Comparison of ENCODE assay signal across 7 cellular contexts in the genomic region with DNA sequence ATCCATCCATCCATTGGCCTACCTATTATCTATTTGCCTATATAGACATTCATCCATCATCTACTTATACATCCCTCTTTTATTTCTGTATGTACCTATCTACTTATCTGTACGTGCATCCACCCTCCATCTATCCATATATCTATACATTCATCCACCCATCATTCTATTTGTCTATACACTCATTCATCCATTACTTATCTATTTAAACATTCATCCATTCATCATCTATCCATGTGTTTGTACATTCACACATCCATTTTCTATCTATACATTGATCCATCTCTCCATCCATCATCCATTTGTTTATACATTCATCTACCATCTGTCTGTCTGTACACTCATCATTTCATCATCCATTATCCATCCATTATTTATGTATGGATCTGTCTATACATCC.
"Had no signal": no experiment of that assay in that cellular context is flagged by ENCODE, and none has a peak within 500 bp of the region (broad histone marks: within the 10 kb centered on the region; RNA-seq: fewer than 3 reads in every experiment).

No MANE protein-coding gene starts in this region.

- H3K27ac ChIP-seq: HL-60 had no signal

- FAIRE-seq: HTR-8/SVneo, K562 had no signal

- H3K4me1 Mint-ChIP-seq: IgD-negative memory B cell had no signal

- ATAC-seq: K562 had no signal

- H3K4me3 ChIP-seq: K562 had no signal

- H3K27me3 Mint-ChIP-seq: IgD-negative memory B cell had no signal

- DNase-seq: IMR-90, KBM-7, KG1 had no signal

- H3K27ac Mint-ChIP-seq: IgD-negative memory B cell had no signal
